In genomic region chr17:81957691-81958432, GRCh38 we compare ENCODE assay signal across 1 cellular context.
TF ChIP-seq lines count a peak whose summit lies in the region.

No MANE protein-coding gene starts in this region.

TF ChIP-seq in WTC11, 78 proteins besides CTCF, POLR2A, EP300 and RAD21 (continued from another document):
- TF ChIP-seq ZBTB43 (CRISPR knock-in tag; IDR thresholded peaks at IDR 0.05) (no peak), ATF6 (CRISPR knock-in tag; IDR thresholded peaks at IDR 0.05) (no peak), CDX4 (CRISPR knock-in tag; IDR thresholded peaks at IDR 0.05; ENCODE audit: borderline replicate concordance) (no peak), ZNF671 (CRISPR knock-in tag; IDR thresholded peaks at IDR 0.05) (no peak), TCF7 (CRISPR knock-in tag; IDR thresholded peaks at IDR 0.05; ENCODE audit: low read depth) (no peak), JUN (CRISPR knock-in tag; IDR thresholded peaks at IDR 0.05) (no peak), RELA (CRISPR knock-in tag; IDR thresholded peaks at IDR 0.05; ENCODE audit: borderline replicate concordance) (no peak), AR (CRISPR knock-in tag; IDR thresholded peaks at IDR 0.05) (no peak)
